9 cellular contexts compared by ENCODE assay signal in genomic region chr2:124810132-124810531, GRCh38.
A peak's percentile ranks its signal among the peaks of the same experiment; 100 is the strongest.
DNase-seq lines count a peak whose midpoint lies in the region; ATAC-seq and TF ChIP-seq lines count a peak whose summit lies in the region.
"Had no signal": no experiment of that assay in that cellular context is flagged by ENCODE, and none has a peak within 500 bp of the region (broad histone marks: within the 10 kb centered on the region; RNA-seq: fewer than 3 reads in every experiment).

No MANE protein-coding gene starts in this region.

- TF ChIP-seq POLR2A in transverse colon (IDR thresholded peaks at IDR 0.05) = no peak

- no peak overlapping the region for H3K4me3 ChIP-seq in Panc1 (ENCODE audit: low read depth in 2 of 2, low read length in 2 of 2)
- no peak overlapping the region for H3K4me3 ChIP-seq in left ventricle myocardium inferior
- no peak overlapping the region for H3K4me3 ChIP-seq in transverse colon
- no peak overlapping the region for H3K4me3 ChIP-seq in CD4-positive, alpha-beta memory T cell (ENCODE audit: low read length in 2 of 2)

- H3K27me3 ChIP-seq in Panc1 (ENCODE audit: control insufficient read depth, insufficient read depth, low read length) (no peaks in the 10 kb centered on the region), left ventricle myocardium inferior (ENCODE audit: low read depth) (no peaks in the 10 kb centered on the region), transverse colon (no peaks in the 10 kb centered on the region)
- no peaks in the 10 kb centered on the region for H3K27me3 ChIP-seq in CD4-positive, alpha-beta memory T cell (ENCODE audit: insufficient read depth, low read length)

- H3K9me3 ChIP-seq in Panc1 (ENCODE audit: control insufficient read depth, insufficient read depth, low read depth, low read length) (no peaks in the 10 kb centered on the region), left ventricle myocardium inferior (replicated peaks) (no peaks in the 10 kb centered on the region), transverse colon (no peaks in the 10 kb centered on the region)
- H3K9me3 ChIP-seq in CD4-positive, alpha-beta memory T cell (ENCODE audit: control insufficient read depth in 1 of 2, low read length in 2 of 2) = no peaks in the 10 kb centered on the region

- CTCF ChIA-PET in Panc1 (lab: Charles Lee) = interaction anchor here (0.6 kb wide), 1 partner anchor 783 kb away, joined by 3 read pairs; no protein-coding TSS in a partner anchor
- CTCF ChIA-PET in CD4-positive, alpha-beta memory T cell (lab: Charles Lee; ENCODE audit: partially characterized antibody) = interaction anchor here (2.0 kb wide), 1 partner anchor 9 kb away, joined by 4 read pairs; no protein-coding TSS in a partner anchor

- POLR2A ChIA-PET in Panc1 (lab: Charles Lee) = no interaction called here
- POLR2A ChIA-PET in CD4-positive, alpha-beta memory T cell (lab: Charles Lee; ENCODE audit: partially characterized antibody) = no interaction called here

- H3K27me3 Mint-ChIP-seq in CD4-positive, alpha-beta memory T cell = no peaks in the 10 kb centered on the region
- H3K27me3 Mint-ChIP-seq: naive B cell had no signal

- H3K27ac Mint-ChIP-seq in CD4-positive, alpha-beta memory T cell = no peak overlapping the region
- H3K27ac Mint-ChIP-seq: naive B cell had no signal

- no peak for TF ChIP-seq EP300 in transverse colon (IDR thresholded peaks at IDR 0.05; ENCODE audit: low read depth)

- peak; percentile 80 for ATAC-seq in Panc1

- H3K27ac ChIP-seq in Panc1 (ENCODE audit: low read length) = no peak overlapping the region
- H3K27ac ChIP-seq in left ventricle myocardium inferior (replicated peaks) = no peak overlapping the region
- H3K27ac ChIP-seq in transverse colon = no peak overlapping the region
- H3K27ac ChIP-seq in CD4-positive, alpha-beta memory T cell (ENCODE audit: low read depth, low read length) = no peak overlapping the region

- peak; percentile 60 to 77 for DNase-seq in NCI-H524 (lab: John Stamatoyannopoulos, UW)
- no peak for DNase-seq in NCI-H524 treated with DMSO at 0.1 percent for 48 hours (lab: John Stamatoyannopoulos, UW)
- DNase-seq in Panc1 (ENCODE audit: low read depth, low spot score) = no peak
- peak; percentile 14 for DNase-seq in left ventricle myocardium inferior
- DNase-seq in transverse colon = peak; percentile 52
- no peak for DNase-seq in mesenteric fat pad (ENCODE audit: low spot score)
- DNase-seq in CD4-positive, alpha-beta memory T cell = no peak
- no peak for DNase-seq in NK-92 treated with Interleukin-12 subunit alpha and Interleukin-12 subunit beta, amount 100 ng/mL, for 24 hours (lab: John Stamatoyannopoulos, UW)
- DNase-seq: naive B cell had no signal

- BruUV-seq in Panc1 (replicated peaks; lab: Mats Ljungman, UMichigan) = no TSS peak

- H3K4me1 ChIP-seq in Panc1 (ENCODE audit: control insufficient read depth, insufficient read depth, low read length) = no peaks in the 10 kb centered on the region
- H3K4me1 ChIP-seq in left ventricle myocardium inferior = no peaks in the 10 kb centered on the region
- H3K4me1 ChIP-seq in transverse colon = peaks cover 0 to 11% (median 3%) of the 10 kb centered on the region in 4 donors
- no peaks in the 10 kb centered on the region for H3K4me1 ChIP-seq in CD4-positive, alpha-beta memory T cell (ENCODE audit: insufficient read depth, low read length)

- no peak overlapping the region for H3K4me3 Mint-ChIP-seq in CD4-positive, alpha-beta memory T cell
- H3K4me3 Mint-ChIP-seq: naive B cell had no signal

- H3K4me1 Mint-ChIP-seq in CD4-positive, alpha-beta memory T cell = no peaks in the 10 kb centered on the region
- H3K4me1 Mint-ChIP-seq: naive B cell had no signal

- H3K36me3 ChIP-seq in Panc1 (ENCODE audit: control insufficient read depth, insufficient read depth, low read length) (no peaks in the 10 kb centered on the region), left ventricle myocardium inferior (no peaks in the 10 kb centered on the region), transverse colon (no peaks in the 10 kb centered on the region)
- no peaks in the 10 kb centered on the region for H3K36me3 ChIP-seq in CD4-positive, alpha-beta memory T cell (ENCODE audit: insufficient read depth, low read length)

- TF ChIP-seq CTCF in Panc1 (IDR thresholded peaks at IDR 0.05) (peak; percentile 70), left ventricle myocardium inferior (IDR thresholded peaks at IDR 0.05; ENCODE audit: borderline replicate concordance) (peak; percentile 58), transverse colon (IDR thresholded peaks at IDR 0.05) (peak; percentile 21 to 60 (median 38))

- in situ Hi-C loops in Panc1 (cut with HindIII; ENCODE audit: low pct_unique_long_range_greater_than_20kb, low sequenced_read_pairs) (no loop called here), transverse colon (cut with MboI; ENCODE audit: low pct_ligation_motif_present in 1 of 4, low pct_unique_long_range_greater_than_20kb in 1 of 4, low sequenced_read_pairs in 3 of 4) (loop anchor here in 1 of 4 donors (25.0 kb wide), 1 partner anchor 773 kb away; the partner anchor contains the start of gene CNTNAP5)

- H3K9me3 Mint-ChIP-seq in CD4-positive, alpha-beta memory T cell = peaks cover 0 to 11% (median 4%) of the 10 kb centered on the region in 8 donors

- intact Hi-C loops in Panc1 (cut with micrococcal nuclease; ENCODE audit: unreplicated experiment) = loop anchor here (5.0 kb wide), 1 partner anchor 783 kb away; the partner anchor contains the start of gene CNTNAP5
- intact Hi-C loops in left ventricle myocardium inferior (cut with micrococcal nuclease) = no loop called here
- intact Hi-C loops in transverse colon (cut with DNase I; ENCODE audit: low total_unique reads) = no loop called here
- intact Hi-C loops in CD4-positive, alpha-beta memory T cell (cut with micrococcal nuclease) = no loop called here

- WGBS in transverse colon (ENCODE audit: low coverage in 1 of 2), 2 donors = 23 to 37% methylated on average over 3 to 4 of the region's 4 CpGs

- no peaks in the 10 kb centered on the region for H3K36me3 Mint-ChIP-seq in CD4-positive, alpha-beta memory T cell
- H3K36me3 Mint-ChIP-seq: naive B cell had no signal

Comparison
In these comparisons a context has a peak if more than half of its experiments do, and no peak if none do; other contexts are left out.
1. DNase-seq: peak in NCI-H524 (2 of 2), left ventricle myocardium inferior (single experiment) and transverse colon (single experiment); none in NCI-H524 treated with DMSO at 0.1 percent for 48 hours (single experiment), Panc1 (single experiment), mesenteric fat pad (single experiment), CD4-positive, alpha-beta memory T cell (0 of 5) and NK-92 treated with Interleukin-12 subunit alpha and Interleukin-12 subunit beta, amount 100 ng/mL, for 24 hours (single experiment).
2. Peak in every context shown above with its lines, with median percentiles within 50 percentile points of each other: CTCF ChIP-seq.